10 cellular contexts compared by ENCODE assay signal in the genomic region with DNA sequence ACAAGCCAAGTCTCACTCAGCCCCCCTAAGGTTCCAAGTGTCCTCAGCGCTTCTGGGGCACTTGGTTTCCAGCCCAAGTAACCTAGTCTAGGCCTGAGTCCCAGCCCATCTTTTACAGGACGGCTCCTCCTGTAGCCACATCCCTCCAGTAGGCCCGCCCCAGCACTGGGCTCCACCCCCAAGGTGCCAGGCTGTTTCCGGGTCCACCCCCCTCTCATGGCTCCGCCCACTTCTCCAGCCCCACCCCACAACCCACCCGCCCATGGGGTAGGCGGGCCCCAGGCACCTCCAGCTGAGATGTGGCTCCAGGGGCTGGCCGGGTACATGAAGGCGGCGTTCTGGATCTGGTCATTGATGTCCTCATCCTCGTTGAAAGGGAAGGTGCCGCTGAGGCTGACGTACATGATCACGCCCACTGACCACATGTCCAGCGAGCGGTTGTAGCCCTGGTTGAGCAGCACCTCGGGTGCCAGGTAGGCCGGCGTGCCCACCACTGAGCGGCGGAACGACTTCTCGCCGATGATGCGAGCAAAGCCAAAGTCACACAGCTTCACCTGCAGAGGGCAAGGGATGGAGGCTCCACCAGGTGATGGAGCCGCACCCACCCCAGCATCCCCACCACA. TPM values are rescaled to one million over a fixed set of nuclear protein-coding genes. Genes with fewer than 3 reads are reported as not detected.
DNase-seq lines count a peak whose midpoint lies in the region; ATAC-seq, FAIRE-seq and TF ChIP-seq lines count a peak whose summit lies in the region.
"Had no signal": no experiment of that assay in that cellular context is flagged by ENCODE, and none has a peak within 500 bp of the region (broad histone marks: within the 10 kb centered on the region; RNA-seq: fewer than 3 reads in every experiment).

No MANE protein-coding gene starts in this region.

- H3K4me3 ChIP-seq in PC-3 (ENCODE audit: low read length) (no peak overlapping the region), neural progenitor cell (no peak overlapping the region), aorta (ENCODE audit: low read length in 2 of 2) (no peak overlapping the region)

- POLR2A ChIA-PET in PC-3 (lab: Charles Lee; ENCODE audit: unreplicated experiment): no interaction called here

- no peak overlapping the region for H3K4me3 Mint-ChIP-seq in neural progenitor cell
- H3K4me3 Mint-ChIP-seq: T-helper 1 cell treated with Interleukin-12 subunit alpha and Interleukin-12 subunit beta and Interleukin-4 antibody, amounts not matched to agents 30 μg/mL and 1 μg/mL, for 36 hours had no signal

- intact Hi-C loops in PC-3 (cut with micrococcal nuclease) (no loop called here), aorta (cut with DNase I) (no loop called here)

- no peaks in the 10 kb centered on the region for H3K27me3 ChIP-seq in PC-3 (ENCODE audit: low read length)
- no peaks in the 10 kb centered on the region for H3K27me3 ChIP-seq in neural progenitor cell
- H3K27me3 ChIP-seq in aorta (ENCODE audit: control insufficient read depth in 1 of 2, insufficient read depth in 2 of 2, low read length in 1 of 2): no peaks in the 10 kb centered on the region

- H2AFZ ChIP-seq in PC-3 (ENCODE audit: low read length) (no peak overlapping the region), neural progenitor cell (replicated peaks) (no peak overlapping the region)

- no peaks in the 10 kb centered on the region for H3F3A ChIP-seq in PC-3 (ENCODE audit: low read length, unreplicated experiment)
- no peaks in the 10 kb centered on the region for H3F3A ChIP-seq in neural progenitor cell (ENCODE audit: low read depth)

- TF ChIP-seq CTCF in PC-3 (conservative IDR thresholded peaks at IDR 0.05; ENCODE audit: low read depth, low read length) (no peak), neural progenitor cell (IDR thresholded peaks at IDR 0.05) (no peak)

- no peak overlapping the region for H3K27ac Mint-ChIP-seq in neural progenitor cell
- H3K27ac Mint-ChIP-seq: T-helper 1 cell treated with Interleukin-12 subunit alpha and Interleukin-12 subunit beta and Interleukin-4 antibody, amounts not matched to agents 30 μg/mL and 1 μg/mL, for 36 hours had no signal

- no peaks in the 10 kb centered on the region for H3K9me2 ChIP-seq in PC-3 (replicated peaks; ENCODE audit: low read length)

- H3K9me3 Mint-ChIP-seq in neural progenitor cell: no peaks in the 10 kb centered on the region
- H3K9me3 Mint-ChIP-seq: T-helper 1 cell treated with Interleukin-12 subunit alpha and Interleukin-12 subunit beta and Interleukin-4 antibody, amounts not matched to agents 30 μg/mL and 1 μg/mL, for 36 hours had no signal

- ATAC-seq in PC-3 (no peak; the same call in 1 of the 2 replicates), HG03135 (IDR thresholded peaks at IDR 0.05; ENCODE audit: unreplicated experiment) (no peak), aorta (ENCODE audit: low FRiP score) (no peak), HG03280 (IDR thresholded peaks at IDR 0.05; ENCODE audit: unreplicated experiment) (no peak)

- H3K27me3 Mint-ChIP-seq in neural progenitor cell (ENCODE audit: insufficient read depth, low read depth): peaks cover 6% of the 10 kb centered on the region

- WGBS in aorta, 2 donors: 80 to 82% methylated on average over 25 to 26 of the region's 26 CpGs

- H3K4me1 ChIP-seq in PC-3 (ENCODE audit: insufficient read depth, low read length) (no peaks in the 10 kb centered on the region), neural progenitor cell (no peaks in the 10 kb centered on the region), aorta (ENCODE audit: control insufficient read depth in 1 of 2, insufficient read depth in 2 of 2, low read length in 2 of 2) (no peaks in the 10 kb centered on the region)

- H3K27ac ChIP-seq in PC-3 (ENCODE audit: low read length): no peak overlapping the region
- no peak overlapping the region for H3K27ac ChIP-seq in neural progenitor cell
- H3K27ac ChIP-seq in aorta (ENCODE audit: low read depth in 1 of 2, low read length in 2 of 2): no peak overlapping the region

- H3K4me1 Mint-ChIP-seq in neural progenitor cell: no peaks in the 10 kb centered on the region

- H3K4me2 ChIP-seq in PC-3 (ENCODE audit: low read length) (no peak overlapping the region), neural progenitor cell (no peak overlapping the region)

- no peaks in the 10 kb centered on the region for H4K20me1 ChIP-seq in PC-3 (ENCODE audit: low read length)
- H4K20me1 ChIP-seq in neural progenitor cell (ENCODE audit: low read depth): peaks cover 7% of the 10 kb centered on the region

- DNase-seq in COLO668 (lab: John Stamatoyannopoulos, UW; ENCODE audit: unreplicated experiment) (peak; percentile 8), PC-3 (peak; percentile 7), neural progenitor cell (ENCODE audit: low spot score) (peak; percentile 46), aorta (no peak), RCC 7860 (ENCODE audit: low spot score) (no peak)
- peak; percentile 57 for DNase-seq in activated naive CD4-positive, alpha-beta T cell treated with Interleukin-2 at 50 U/mL for 16 hours

- peaks cover 23% of the 10 kb centered on the region for H3K36me3 Mint-ChIP-seq in neural progenitor cell

- H3K9ac ChIP-seq in PC-3 (ENCODE audit: low read length): no peak overlapping the region
- H3K9ac ChIP-seq in neural progenitor cell: no peak overlapping the region

- H3K9me3 ChIP-seq in PC-3 (ENCODE audit: low read length): no peaks in the 10 kb centered on the region
- no peaks in the 10 kb centered on the region for H3K9me3 ChIP-seq in neural progenitor cell (ENCODE audit: low read depth)
- no peaks in the 10 kb centered on the region for H3K9me3 ChIP-seq in aorta (ENCODE audit: control insufficient read depth, low read length)

- H3K36me3 ChIP-seq in PC-3 (ENCODE audit: low read depth, low read length) (no peaks in the 10 kb centered on the region), neural progenitor cell (no peaks in the 10 kb centered on the region), aorta (ENCODE audit: control insufficient read depth in 1 of 2, insufficient read depth in 2 of 2, low read length in 1 of 2) (peaks cover 0 to 11% of the 10 kb centered on the region in 2 donors)

- BruUV-seq in PC-3 (replicated peaks; lab: Mats Ljungman, UMichigan): no TSS peak

- CTCF ChIA-PET in PC-3 (lab: Charles Lee): no interaction called here

- H3K79me2 ChIP-seq in PC-3 (ENCODE audit: low read length): no peaks in the 10 kb centered on the region
- no peaks in the 10 kb centered on the region for H3K79me2 ChIP-seq in neural progenitor cell (ENCODE audit: low read depth)

- no peak for FAIRE-seq in RCC 7860 (lab: Jason Lieb, UNC)
- FAIRE-seq: islet of Langerhans had no signal

RNA-seq across cellular contexts. Expression of a gene that starts 17.2 kb away (rescaled TPM):
- total RNA-seq in PC-3 (2014; rRNA removed): 1.9 and 3.1 TPM in 2 replicates
- total RNA-seq in neural progenitor cell (ENCODE audit: low replicate concordance): 0.75 and 2.2 TPM in 2 replicates
- 100 to 1,000 TPM in 1 of 2 donors, 10 to 100 TPM in 1; 84.1 to 216 TPM for total RNA-seq in aorta
- polyA plus RNA-seq in aorta: 10 to 100 TPM; 24.4 to 47.0 TPM

RNA-seq across cellular contexts. Expression of a gene that starts 38.7 kb away (rescaled TPM):
- total RNA-seq in PC-3 (2014; rRNA removed) (24.1 and 32.9 TPM in 2 replicates), neural progenitor cell (ENCODE audit: low replicate concordance) (14.9 and 22.2 TPM in 2 replicates), aorta (10 to 100 TPM; 42.2 to 62.6 TPM)
- 10 to 100 TPM; 15.3 to 79.2 TPM for polyA plus RNA-seq in aorta

RNA-seq across cellular contexts. Expression of a gene that starts 42.2 kb away (rescaled TPM):
- total RNA-seq in PC-3 (2014; rRNA removed): not detected in 2 replicates
- total RNA-seq in neural progenitor cell (ENCODE audit: low replicate concordance): not detected in 2 replicates
- 1 to 10 TPM; 3.0 to 4.5 TPM for total RNA-seq in aorta
- not detected for polyA plus RNA-seq in aorta

RNA-seq across cellular contexts. Expression of a gene that starts 53.3 kb away (rescaled TPM):
- not detected in 2 replicates for total RNA-seq in PC-3 (2014; rRNA removed)
- total RNA-seq in neural progenitor cell (ENCODE audit: low replicate concordance): not detected in 2 replicates
- 10 to 100 TPM; 70.4 to 70.8 TPM for total RNA-seq in aorta
- polyA plus RNA-seq in aorta: 100 to 1,000 TPM in 1 of 2 donors, 10 to 100 TPM in 1; 17.3 to 119 TPM

Comparison
In these comparisons a context has a peak if more than half of its experiments do, and no peak if none do; other contexts are left out.
1. DNase-seq: peak in COLO668 (single experiment), PC-3 (single experiment), activated naive CD4-positive, alpha-beta T cell treated with Interleukin-2 at 50 U/mL for 16 hours (single experiment) and neural progenitor cell (single experiment); none in aorta (0 of 2) and RCC 7860 (single experiment).
2. RNA of a gene that starts 17.2 kb away (total RNA-seq): 84.1 to 216 TPM in aorta; 1.9 to 3.1 TPM in PC-3 and 0.75 to 2.2 TPM in neural progenitor cell; every median in the first group is over 10 times any median in the second.